In genomic region chr2:5576015-5576414, GRCh38 we compare ENCODE assay signal across 24 cellular contexts.
A peak's percentile ranks its signal among the peaks of the same experiment; 100 is the strongest.
DNase-seq lines count a peak whose midpoint lies in the region; ATAC-seq, FAIRE-seq and TF ChIP-seq lines count a peak whose summit lies in the region.
"Had no signal": no experiment of that assay in that cellular context is flagged by ENCODE, and none has a peak within 500 bp of the region (broad histone marks: within the 10 kb centered on the region; RNA-seq: fewer than 3 reads in every experiment).

No MANE protein-coding gene starts in this region.

- intact Hi-C loops in activated CD8-positive, alpha-beta T cell treated with anti-CD3 and anti-CD28 coated beads for 36 hours (cut with micrococcal nuclease): no loop called here

- no peaks in the 10 kb centered on the region for H3K36me3 ChIP-seq in small intestine (ENCODE audit: control insufficient read depth in 2 of 2, insufficient read depth in 2 of 2, low read length in 2 of 2)
- H3K36me3 ChIP-seq: BE2C; BLaER1 treated with 17β-estradiol and CSF1 and Interleukin-3, amounts not matched to agents 10 nM and 100 nM; HAP-1 had no signal

- DNase-seq in A549 (ENCODE audit: low read depth in 1 of 2, low spot score in 1 of 2) (no peak), RCC 7860 (ENCODE audit: low spot score) (no peak), frontal cortex (ENCODE audit: low spot score in 2 of 2) (no peak), small intestine (no peak)
- no peak for DNase-seq in activated CD8-positive, alpha-beta T cell treated with anti-CD3 and anti-CD28 coated beads for 36 hours
- DNase-seq: ACHN; AML-193; BE2C; CD4-positive, alpha-beta T cell; CD8-positive, alpha-beta memory T cell; DMS 273 treated with DMSO at 0.1 percent for 48 hours; DMS79; EL; GF-D8; GOT3; HFFc6 had no signal

- H3K27me3 ChIP-seq in small intestine (ENCODE audit: control insufficient read depth in 2 of 2, insufficient read depth in 2 of 2, low read length in 2 of 2): no peaks in the 10 kb centered on the region
- H3K27me3 ChIP-seq: BE2C; BLaER1 treated with 17β-estradiol and CSF1 and Interleukin-3, amounts not matched to agents 10 nM and 100 nM had no signal

- 8% methylated on average over 3 of the region's 3 CpGs for WGBS in A549 (ENCODE audit: missing lambda C conversion rate)
- 74 to 86% (median 78%) methylated on average over 3 of the region's 3 CpGs for WGBS in small intestine, 3 donors

- H3K27me3 Mint-ChIP-seq in activated CD8-positive, alpha-beta T cell treated with anti-CD3 and anti-CD28 coated beads for 36 hours: no peaks in the 10 kb centered on the region
- H3K27me3 Mint-ChIP-seq: CD4-positive, alpha-beta T cell; CD8-positive, alpha-beta memory T cell had no signal

- ATAC-seq in A549 (no peak), HG03025 (IDR thresholded peaks at IDR 0.05; ENCODE audit: low FRiP score, unreplicated experiment) (no peak), HG02571 (IDR thresholded peaks at IDR 0.05; ENCODE audit: unreplicated experiment) (no peak)
- ATAC-seq in activated CD8-positive, alpha-beta T cell treated with anti-CD3 and anti-CD28 coated beads for 36 hours: no peak

- no peak for TF ChIP-seq POLR2A in A549 (IDR thresholded peaks at IDR 0.05; ENCODE audit: low read length)

- no peak overlapping the region for H3K27ac ChIP-seq in A549
- no peak overlapping the region for H3K27ac ChIP-seq in small intestine (ENCODE audit: low read depth in 1 of 2, low read length in 1 of 2)
- H3K27ac ChIP-seq: BLaER1 treated with 17β-estradiol and CSF1 and Interleukin-3, amounts not matched to agents 10 nM and 100 nM had no signal

- H3K9me3 Mint-ChIP-seq in activated CD8-positive, alpha-beta T cell treated with anti-CD3 and anti-CD28 coated beads for 36 hours: peaks cover 9% of the 10 kb centered on the region

- no peak overlapping the region for H3K4me2 ChIP-seq in A549
- H3K4me2 ChIP-seq: BLaER1 treated with 17β-estradiol and CSF1 and Interleukin-3, amounts not matched to agents 10 nM and 100 nM had no signal

- TF ChIP-seq EP300 in A549 (IDR thresholded peaks at IDR 0.05): no peak

- FAIRE-seq in A549 (lab: Jason Lieb, UNC): no peak
- peak; percentile 35 for FAIRE-seq in RCC 7860 (lab: Jason Lieb, UNC)
- peak; percentile 96 for FAIRE-seq in frontal cortex (lab: Jason Lieb, UNC)
- peak; percentile 68 for FAIRE-seq in small intestine (lab: Jason Lieb, UNC)
- FAIRE-seq: D721Med, GM12892, H54 had no signal

- TF ChIP-seq RAD21 in A549 (conservative IDR thresholded peaks at IDR 0.05 in 1 of 2, IDR thresholded peaks at IDR 0.05 in 1 of 2): no peak

- no peak overlapping the region for H3K4me3 ChIP-seq in A549
- no peak overlapping the region for H3K4me3 ChIP-seq in small intestine (ENCODE audit: low read depth in 1 of 2, low read length in 2 of 2)
- H3K4me3 ChIP-seq: BLaER1 treated with 17β-estradiol and CSF1 and Interleukin-3, amounts not matched to agents 10 nM and 100 nM; HAP-1 had no signal

- H3K27ac Mint-ChIP-seq in activated CD8-positive, alpha-beta T cell treated with anti-CD3 and anti-CD28 coated beads for 36 hours: no peak overlapping the region
- H3K27ac Mint-ChIP-seq: CD14-positive monocyte; CD4-positive, alpha-beta T cell; CD8-positive, alpha-beta memory T cell; HFFc6 had no signal

- no peaks in the 10 kb centered on the region for H3K4me1 Mint-ChIP-seq in activated CD8-positive, alpha-beta T cell treated with anti-CD3 and anti-CD28 coated beads for 36 hours (ENCODE audit: low read depth)
- H3K4me1 Mint-ChIP-seq: CD14-positive monocyte; CD8-positive, alpha-beta memory T cell had no signal

- POLR2A ChIA-PET in A549 (lab: Yijun Ruan, JAX): no interaction called here
- POLR2A ChIA-PET in activated CD8-positive, alpha-beta T cell treated with anti-CD3 and anti-CD28 coated beads for 36 hours (lab: Charles Lee): no interaction called here

- TF ChIP-seq CTCF in A549 (IDR thresholded peaks at IDR 0.05): no peak
- no peak for TF ChIP-seq CTCF in activated CD8-positive, alpha-beta T cell treated with anti-CD3 and anti-CD28 coated beads for 36 hours (IDR thresholded peaks at IDR 0.05)

- no peaks in the 10 kb centered on the region for H3K36me3 Mint-ChIP-seq in activated CD8-positive, alpha-beta T cell treated with anti-CD3 and anti-CD28 coated beads for 36 hours (ENCODE audit: low read depth)
- H3K36me3 Mint-ChIP-seq: CD14-positive monocyte; CD8-positive, alpha-beta memory T cell had no signal

- H3K9me3 ChIP-seq in A549 (no peaks in the 10 kb centered on the region; the same call in 2 of the 3 replicates), small intestine (ENCODE audit: control insufficient read depth, low read depth) (no peaks in the 10 kb centered on the region)
- H3K9me3 ChIP-seq: HAP-1 had no signal

- no peaks in the 10 kb centered on the region for H3K4me1 ChIP-seq in A549
- H3K4me1 ChIP-seq in small intestine (ENCODE audit: control insufficient read depth in 2 of 2, insufficient read depth in 1 of 2, low read depth in 1 of 2, low read length in 1 of 2): no peaks in the 10 kb centered on the region
- H3K4me1 ChIP-seq: BE2C; BLaER1 treated with 17β-estradiol and CSF1 and Interleukin-3, amounts not matched to agents 10 nM and 100 nM; HAP-1 had no signal

- CTCF ChIA-PET in A549 (lab: Yijun Ruan, JAX): no interaction called here
- CTCF ChIA-PET in activated CD8-positive, alpha-beta T cell treated with anti-CD3 and anti-CD28 coated beads for 36 hours (lab: Charles Lee): no interaction called here

- H3K4me3 Mint-ChIP-seq in activated CD8-positive, alpha-beta T cell treated with anti-CD3 and anti-CD28 coated beads for 36 hours: no peak overlapping the region
- H3K4me3 Mint-ChIP-seq: CD14-positive monocyte; CD4-positive, alpha-beta T cell; CD8-positive, alpha-beta memory T cell; HFFc6 had no signal

TF ChIP-seq in A549, 52 proteins besides CTCF, POLR2A, EP300 and RAD21:
- TF ChIP-seq JUNB (IDR thresholded peaks at IDR 0.05) (no peak), NPAS2 (CRISPR knock-in tag; IDR thresholded peaks at IDR 0.05; ENCODE audit: borderline replicate concordance) (no peak), E2F6 (IDR thresholded peaks at IDR 0.05; ENCODE audit: borderline replicate concordance, low read depth) (no peak), RNF2 (IDR thresholded peaks at IDR 0.05; ENCODE audit: borderline replicate concordance, low read depth) (no peak), TFCP2L1 (CRISPR knock-in tag; IDR thresholded peaks at IDR 0.05) (no peak), HOXB13 (CRISPR knock-in tag; IDR thresholded peaks at IDR 0.05; ENCODE audit: low read depth) (no peak), MAFK (IDR thresholded peaks at IDR 0.05; ENCODE audit: partially characterized antibody) (peak; percentile 18), EHF (CRISPR knock-in tag; IDR thresholded peaks at IDR 0.05) (no peak), PHF8 (IDR thresholded peaks at IDR 0.05; ENCODE audit: borderline replicate concordance, low read depth) (no peak)
